In the genomic region with DNA sequence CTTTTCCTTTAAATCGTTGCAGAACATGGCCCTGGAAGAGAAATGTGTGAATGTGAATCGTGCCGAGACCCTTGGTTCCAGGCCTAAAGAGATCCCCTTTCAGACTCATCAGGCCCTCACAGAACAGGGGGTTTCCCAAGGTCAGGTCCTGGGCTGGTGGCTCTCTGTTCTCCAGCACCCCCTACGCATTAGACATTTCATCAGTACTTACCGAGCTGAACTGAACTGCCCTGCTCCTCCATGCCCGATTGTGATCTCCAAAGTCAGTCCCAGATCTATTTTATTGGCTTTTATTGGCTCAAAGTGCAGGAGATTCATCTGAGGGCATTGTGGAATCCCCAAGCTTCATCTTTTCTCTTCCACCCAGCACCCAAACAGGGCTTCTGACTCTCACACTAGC, we compare ENCODE assay signal across 12 cellular contexts. TPM values are rescaled to one million over a fixed set of nuclear protein-coding genes. Genes with fewer than 3 reads are reported as not detected.
DNase-seq lines count a peak whose midpoint lies in the region; ATAC-seq and TF ChIP-seq lines count a peak whose summit lies in the region.
"Had no signal": no experiment of that assay in that cellular context is flagged by ENCODE, and none has a peak within 500 bp of the region (broad histone marks: within the 10 kb centered on the region; RNA-seq: fewer than 3 reads in every experiment).

No MANE protein-coding gene starts in this region.

- H3K36me3 ChIP-seq in mucosa of descending colon (ENCODE audit: low read depth), result no peaks in the 10 kb centered on the region
- H3K36me3 ChIP-seq: thyroid gland had no signal

- H3K4me3 ChIP-seq in mucosa of descending colon, result no peak overlapping the region
- H3K4me3 ChIP-seq: thyroid gland had no signal

- DNase-seq in mucosa of descending colon (no peak), NCI-H1436 treated with DMSO at 0.1 percent for 48 hours (lab: John Stamatoyannopoulos, UW) (no peak), iPS-NIHi7 (ENCODE audit: extremely low spot score) (no peak), NCI-H2107 treated with DMSO at 0.1 percent for 48 hours (lab: John Stamatoyannopoulos, UW; ENCODE audit: unreplicated experiment) (no peak), NCI-H82 (lab: John Stamatoyannopoulos, UW) (no peak)
- DNase-seq: activated CD8-positive, alpha-beta memory T cell treated with anti-CD3 and anti-CD28 coated beads for 24 hours; NCI-H2081 treated with DMSO at 0.1 percent for 48 hours; Right ventricle myocardium superior; thyroid gland had no signal

- TF ChIP-seq CTCF in mucosa of descending colon (IDR thresholded peaks at IDR 0.05), result no peak

- H3K4me1 ChIP-seq in mucosa of descending colon (ENCODE audit: low read depth), result peaks cover 5% of the 10 kb centered on the region
- H3K4me1 ChIP-seq: thyroid gland had no signal

- H3K9me3 ChIP-seq in mucosa of descending colon, result no peaks in the 10 kb centered on the region
- H3K9me3 ChIP-seq: thyroid gland had no signal

- intact Hi-C loops in mucosa of descending colon (cut with DNase I, micrococcal nuclease), result no loop called here

- ATAC-seq in GM18511 (IDR thresholded peaks at IDR 0.05; ENCODE audit: unreplicated experiment) (peak; percentile 24), GM21526 (IDR thresholded peaks at IDR 0.05; ENCODE audit: low FRiP score, unreplicated experiment) (peak; percentile 45), HG03520 (IDR thresholded peaks at IDR 0.05; ENCODE audit: unreplicated experiment) (peak; percentile 45), mucosa of descending colon (peak; percentile 50)

RNA-seq across cellular contexts. Expression of a gene that starts 27.5 kb away (rescaled TPM):
- total RNA-seq in mucosa of descending colon, result 1 to 10 TPM; 1.9 to 3.0 (median 1.9) TPM
